ENCODE assay signal across 1 cellular context in genomic region chr12:49091836-49092085, GRCh38.
TF ChIP-seq lines count a peak whose summit lies in the region.

No MANE protein-coding gene starts in this region.

TF ChIP-seq in GM12891, 5 proteins besides CTCF, POLR2A, EP300 and RAD21:
- TF ChIP-seq POU2F2 (IDR thresholded peaks at IDR 0.05; ENCODE audit: low read depth, low read length) (no peak), PAX5 (IDR thresholded peaks at IDR 0.05; ENCODE audit: insufficient read depth, low read length, severe bottlenecking) (no peak), SPI1 (IDR thresholded peaks at IDR 0.05; ENCODE audit: low read depth, low read length) (no peak), POLR2AphosphoS5 (IDR thresholded peaks at IDR 0.05; ENCODE audit: low read depth, low read length) (no peak), TAF1 (IDR thresholded peaks at IDR 0.05; ENCODE audit: low read depth, low read length) (no peak)
